20 cellular contexts compared by ENCODE assay signal in the genomic region with DNA sequence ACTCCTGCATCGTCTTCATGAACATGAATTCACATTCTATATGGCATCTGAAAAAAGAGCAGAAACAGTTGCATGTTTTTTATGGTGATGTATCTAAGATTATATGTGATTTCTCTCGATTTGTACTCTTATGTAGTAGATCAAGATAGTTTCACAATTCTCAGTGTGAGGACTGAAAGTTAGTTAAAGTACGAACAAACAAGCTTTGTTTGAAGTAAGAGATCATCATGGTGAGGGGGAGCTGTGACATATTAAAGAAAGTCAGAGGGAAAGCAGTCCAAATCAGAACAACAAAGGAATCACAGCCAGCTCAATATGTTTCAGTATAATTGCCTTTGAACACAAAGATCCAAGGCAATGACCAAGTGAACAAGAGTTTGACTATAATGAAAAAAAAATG.
DNase-seq lines count a peak whose midpoint lies in the region; ATAC-seq, FAIRE-seq and TF ChIP-seq lines count a peak whose summit lies in the region.
"Had no signal": no experiment of that assay in that cellular context is flagged by ENCODE, and none has a peak within 500 bp of the region (broad histone marks: within the 10 kb centered on the region; RNA-seq: fewer than 3 reads in every experiment).

No MANE protein-coding gene starts in this region.

- no peaks in the 10 kb centered on the region for H3K27me3 ChIP-seq in right lobe of liver
- no peaks in the 10 kb centered on the region for H3K27me3 ChIP-seq in HepG2 (ENCODE audit: control insufficient read depth in 1 of 2, insufficient read depth in 2 of 2, low read length in 2 of 2)

- H3K79me2 ChIP-seq in HepG2 (ENCODE audit: insufficient read depth, low read length): no peaks in the 10 kb centered on the region

- no peak for TF ChIP-seq POLR2A in right lobe of liver (IDR thresholded peaks at IDR 0.05)
- no peak for TF ChIP-seq POLR2A in HepG2 (IDR thresholded peaks at IDR 0.05; ENCODE audit: insufficient read depth in 1 of 2, low read depth in 2 of 2, low read length in 2 of 2)

- no peak for TF ChIP-seq RAD21 in HepG2 (CRISPR knock-in tag; IDR thresholded peaks at IDR 0.05)

- H3K4me2 ChIP-seq in HepG2 (ENCODE audit: low read depth, low read length): no peak overlapping the region
- H3K4me2 ChIP-seq: A549; BLaER1 treated with 17β-estradiol and CSF1 and Interleukin-3, amounts not matched to agents 10 nM and 100 nM had no signal

- H3K4me3 ChIP-seq in right lobe of liver (no peak overlapping the region), HepG2 (replicated peaks in 1 of 3; ENCODE audit: insufficient read depth in 1 of 3, low read depth in 2 of 3, low read length in 3 of 3) (no peak overlapping the region)
- H3K4me3 ChIP-seq: A549; BLaER1 treated with 17β-estradiol and CSF1 and Interleukin-3, amounts not matched to agents 10 nM and 100 nM had no signal

- in situ Hi-C loops in HepG2 (cut with HindIII; ENCODE audit: extremely low pct_ligation_motif_present, low pct_unique_long_range_greater_than_20kb): no loop called here

- no peaks in the 10 kb centered on the region for H4K20me1 ChIP-seq in HepG2 (ENCODE audit: insufficient read depth, low read length)
- H4K20me1 ChIP-seq: BLaER1 treated with 17β-estradiol and CSF1 and Interleukin-3, amounts not matched to agents 10 nM and 100 nM had no signal

- FAIRE-seq in HepG2 (lab: Jason Lieb, UNC): no peak
- FAIRE-seq: D721Med, G401.6, GM12891, GM19239 had no signal

- CTCF ChIA-PET in HepG2 (lab: Yijun Ruan, JAX; ENCODE audit: low intra/inter-chr PET ratio, low total read pairs): no interaction called here

- no peak for DNase-seq in right lobe of liver
- DNase-seq in HepG2 (ENCODE audit: low spot score): no peak
- DNase-seq in left lobe of liver (ENCODE audit: low spot score): no peak
- no peak for DNase-seq in NCI-H2171 (lab: John Stamatoyannopoulos, UW)
- DNase-seq: AML-193; Caco-2; Calu3; CD4-positive, alpha-beta T cell; CD8-positive, alpha-beta T cell; DMS79 treated with DMSO at 0.1 percent for 48 hours; GF-D8 had no signal

- TF ChIP-seq EP300 in HepG2 (IDR thresholded peaks at IDR 0.05; ENCODE audit: low read depth in 2 of 2, low read length in 2 of 2) (no peak), HepG2 (CRISPR knock-in tag; IDR thresholded peaks at IDR 0.05; ENCODE audit: borderline replicate concordance) (no peak)

- intact Hi-C loops in right lobe of liver (cut with DNase I) (no loop called here), HepG2 (cut with micrococcal nuclease; ENCODE audit: unreplicated experiment) (no loop called here)

- POLR2A ChIA-PET in HepG2 (lab: Yijun Ruan, JAX): no interaction called here

- H2AFZ ChIP-seq in HepG2 (ENCODE audit: low read length): no peak overlapping the region

- H3K4me1 ChIP-seq in right lobe of liver (peaks cover 0 to 6% (median 0%) of the 10 kb centered on the region in 4 donors), HepG2 (ENCODE audit: insufficient read depth, low read length) (no peaks in the 10 kb centered on the region)
- H3K4me1 ChIP-seq: A549; BLaER1 treated with 17β-estradiol and CSF1 and Interleukin-3, amounts not matched to agents 10 nM and 100 nM; Caco-2 had no signal

- no peak for TF ChIP-seq CTCF in right lobe of liver (IDR thresholded peaks at IDR 0.05)
- no peak for TF ChIP-seq CTCF in HepG2 (CRISPR knock-in tag; IDR thresholded peaks at IDR 0.05)

- 25% methylated on average over 3 of the region's 3 CpGs for WGBS in right lobe of liver (ENCODE audit: insufficient coverage, low coverage, low lambda C conversion rate, missing lambda C conversion rate)
- WGBS in HepG2 (ENCODE audit: low lambda C conversion rate): 0% methylated on average over 3 of the region's 3 CpGs

- no peaks in the 10 kb centered on the region for H3K36me3 ChIP-seq in right lobe of liver
- no peaks in the 10 kb centered on the region for H3K36me3 ChIP-seq in HepG2 (replicated peaks in 1 of 2; ENCODE audit: control insufficient read depth in 1 of 2, insufficient read depth in 2 of 2, low read length in 2 of 2)
- H3K36me3 ChIP-seq: BLaER1 treated with 17β-estradiol and CSF1 and Interleukin-3, amounts not matched to agents 10 nM and 100 nM had no signal

- H3K9me3 ChIP-seq in right lobe of liver (no peaks in the 10 kb centered on the region), HepG2 (ENCODE audit: low read length) (peaks cover 50% of the 10 kb centered on the region; the same call in 1 of the 2 replicates)
- H3K9me3 ChIP-seq: A549, Caco-2 had no signal

- BruUV-seq in HepG2 (replicated peaks; lab: Mats Ljungman, UMichigan): no TSS peak

- H3K27ac ChIP-seq in right lobe of liver (no peak overlapping the region), HepG2 (ENCODE audit: extremely low read length, insufficient read depth, low read length) (no peak overlapping the region)
- H3K27ac ChIP-seq: 22Rv1; A549; BLaER1 treated with 17β-estradiol and CSF1 and Interleukin-3, amounts not matched to agents 10 nM and 100 nM; C4-2B had no signal

- peak in 3 of 4 donors; percentile 61 to 77 (median 72) for ATAC-seq in right lobe of liver
- no peak for ATAC-seq in HepG2
- peak; percentile 48 for ATAC-seq in left lobe of liver
- ATAC-seq in HG03571 (IDR thresholded peaks at IDR 0.05; ENCODE audit: unreplicated experiment): no peak
- ATAC-seq: A549; CD8-positive, alpha-beta T cell had no signal

- H3K9ac ChIP-seq in HepG2 (ENCODE audit: insufficient read depth, low read depth, low read length): no peak overlapping the region
- H3K9ac ChIP-seq: BLaER1 treated with 17β-estradiol and CSF1 and Interleukin-3, amounts not matched to agents 10 nM and 100 nM had no signal

TF ChIP-seq in HepG2, 621 proteins besides CTCF, POLR2A, EP300 and RAD21:
- TF ChIP-seq STAG1 (CRISPR knock-in tag; IDR thresholded peaks at IDR 0.05) (no peak), HNRNPUL1 (IDR thresholded peaks at IDR 0.05; ENCODE audit: low read depth, low read length) (no peak), ZNF891 (CRISPR knock-in tag; IDR thresholded peaks at IDR 0.05) (no peak), ZNF451 (CRISPR knock-in tag; IDR thresholded peaks at IDR 0.05) (no peak), HDAC1 (CRISPR knock-in tag; IDR thresholded peaks at IDR 0.05) (no peak), MED1 (CRISPR knock-in tag; IDR thresholded peaks at IDR 0.05) (no peak), ZNF138 (CRISPR knock-in tag; IDR thresholded peaks at IDR 0.05; ENCODE audit: low read depth) (no peak), ZNF335 (CRISPR knock-in tag; IDR thresholded peaks at IDR 0.05) (no peak), TCF7L2 (IDR thresholded peaks at IDR 0.05; ENCODE audit: low read depth, low read length) (no peak)
- TF ChIP-seq, protein P1, sequence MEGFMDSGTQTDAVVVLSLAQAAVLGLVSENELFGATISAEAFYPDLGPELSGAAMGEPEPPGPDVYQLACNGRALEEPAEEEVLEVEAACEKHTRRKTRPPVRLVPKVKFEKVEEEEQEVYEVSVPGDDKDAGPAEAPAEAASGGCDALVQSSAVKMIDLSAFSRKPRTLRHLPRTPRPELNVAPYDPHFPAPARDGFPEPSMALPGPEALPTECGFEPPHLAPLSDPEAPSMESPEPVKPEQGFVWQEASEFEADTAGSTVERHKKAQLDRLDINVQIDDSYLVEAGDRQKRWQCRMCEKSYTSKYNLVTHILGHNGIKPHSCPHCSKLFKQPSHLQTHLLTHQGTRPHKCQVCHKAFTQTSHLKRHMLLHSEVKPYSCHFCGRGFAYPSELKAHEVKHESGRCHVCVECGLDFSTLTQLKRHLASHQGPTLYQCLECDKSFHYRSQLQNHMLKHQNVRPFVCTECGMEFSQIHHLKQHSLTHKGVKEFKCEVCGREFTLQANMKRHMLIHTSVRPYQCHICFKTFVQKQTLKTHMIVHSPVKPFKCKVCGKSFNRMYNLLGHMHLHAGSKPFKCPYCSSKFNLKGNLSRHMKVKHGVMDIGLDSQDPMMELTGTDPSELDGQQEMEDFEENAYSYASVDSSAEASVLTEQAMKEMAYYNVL (CRISPR knock-in tag; IDR thresholded peaks at IDR 0.05; ENCODE audit: borderline replicate concordance): no peak
- TF ChIP-seq, protein P2, sequence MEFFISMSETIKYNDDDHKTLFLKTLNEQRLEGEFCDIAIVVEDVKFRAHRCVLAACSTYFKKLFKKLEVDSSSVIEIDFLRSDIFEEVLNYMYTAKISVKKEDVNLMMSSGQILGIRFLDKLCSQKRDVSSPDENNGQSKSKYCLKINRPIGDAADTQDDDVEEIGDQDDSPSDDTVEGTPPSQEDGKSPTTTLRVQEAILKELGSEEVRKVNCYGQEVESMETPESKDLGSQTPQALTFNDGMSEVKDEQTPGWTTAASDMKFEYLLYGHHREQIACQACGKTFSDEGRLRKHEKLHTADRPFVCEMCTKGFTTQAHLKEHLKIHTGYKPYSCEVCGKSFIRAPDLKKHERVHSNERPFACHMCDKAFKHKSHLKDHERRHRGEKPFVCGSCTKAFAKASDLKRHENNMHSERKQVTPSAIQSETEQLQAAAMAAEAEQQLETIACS (CRISPR knock-in tag; IDR thresholded peaks at IDR 0.05): no peak
- TF ChIP-seq, protein P3, sequence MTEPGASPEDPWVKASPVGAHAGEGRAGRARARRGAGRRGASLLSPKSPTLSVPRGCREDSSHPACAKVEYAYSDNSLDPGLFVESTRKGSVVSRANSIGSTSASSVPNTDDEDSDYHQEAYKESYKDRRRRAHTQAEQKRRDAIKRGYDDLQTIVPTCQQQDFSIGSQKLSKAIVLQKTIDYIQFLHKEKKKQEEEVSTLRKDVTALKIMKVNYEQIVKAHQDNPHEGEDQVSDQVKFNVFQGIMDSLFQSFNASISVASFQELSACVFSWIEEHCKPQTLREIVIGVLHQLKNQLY (CRISPR knock-in tag; IDR thresholded peaks at IDR 0.05): no peak

Comparison
In these comparisons a context has a peak if more than half of its experiments do, and no peak if none do; other contexts are left out.
1. ATAC-seq: peak in right lobe of liver (3 of 4) and left lobe of liver (single experiment); none in HepG2 (single experiment) and HG03571 (single experiment).